ENCODE assay signal across 3 cellular contexts in the genomic region with DNA sequence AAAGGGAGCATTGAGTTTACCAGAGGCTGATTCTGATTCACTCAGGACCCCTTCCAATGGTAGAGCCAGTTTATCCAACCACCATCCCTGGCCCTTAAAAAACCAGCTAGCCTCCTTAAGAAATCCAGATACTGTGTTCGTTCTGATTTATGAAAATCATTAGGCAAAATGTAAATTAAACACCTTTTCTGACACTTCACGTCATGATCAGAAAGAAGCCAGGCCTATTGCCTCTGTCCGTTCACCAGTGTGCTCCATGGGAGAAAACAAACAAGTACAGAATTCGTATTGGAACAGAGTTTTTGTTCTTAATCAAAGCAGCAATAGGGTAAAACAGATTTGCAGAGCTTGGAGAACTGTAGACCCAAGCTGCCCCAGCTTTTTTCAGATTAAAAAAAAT.
"Had no signal": no experiment of that assay in that cellular context is flagged by ENCODE, and none has a peak within 500 bp of the region (broad histone marks: within the 10 kb centered on the region; RNA-seq: fewer than 3 reads in every experiment).

No MANE protein-coding gene starts in this region.

- H3K4me3 ChIP-seq: GM12878 had no signal

- DNase-seq: GDM1, GF-D8 had no signal

- ATAC-seq: GM12878 had no signal
